Comparison of ENCODE assay signal across 11 cellular contexts in genomic region chr1:167708940-167709389, GRCh38. TPM values are rescaled to one million over a fixed set of nuclear protein-coding genes. Genes with fewer than 3 reads are reported as not detected.
A peak's percentile ranks its signal among the peaks of the same experiment; 100 is the strongest.
DNase-seq lines count a peak whose midpoint lies in the region; ATAC-seq lines count a peak whose summit lies in the region.
"Had no signal": no experiment of that assay in that cellular context is flagged by ENCODE, and none has a peak within 500 bp of the region (broad histone marks: within the 10 kb centered on the region; RNA-seq: fewer than 3 reads in every experiment).

No MANE protein-coding gene starts in this region.

- no peak overlapping the region for H3K4me2 ChIP-seq in trophoblast cell (ENCODE audit: low read length)
- H3K4me2 ChIP-seq: A549 had no signal

- no peak overlapping the region for H3K23ac ChIP-seq in trophoblast cell (ENCODE audit: low read length)

- H3K27me3 ChIP-seq in trophoblast cell (ENCODE audit: insufficient read depth, low read length), result no peaks in the 10 kb centered on the region

- H3K27ac ChIP-seq in trophoblast cell (ENCODE audit: low read depth, low read length), result no peak overlapping the region
- H3K27ac ChIP-seq: A549 had no signal

- no peak overlapping the region for H2AFZ ChIP-seq in trophoblast cell (ENCODE audit: insufficient read depth, low read length, poor library complexity)

- H3K9me3 Mint-ChIP-seq in T-helper 1 cell treated with Interleukin-12 subunit alpha and Interleukin-12 subunit beta and Interleukin-4 antibody, amounts not matched to agents 30 μg/mL and 1 μg/mL, for 36 hours, result no peaks in the 10 kb centered on the region
- H3K9me3 Mint-ChIP-seq: activated naive CD8-positive, alpha-beta T cell treated with anti-CD3 and anti-CD28 coated beads, Interleukin-2, amount 10 ng/mL, durations not matched to agents 7 days and 5 days had no signal

- peak; percentile 42 for ATAC-seq in HG03175 (IDR thresholded peaks at IDR 0.05; ENCODE audit: unreplicated experiment)
- ATAC-seq: A549 had no signal

- no peak overlapping the region for H4K12ac ChIP-seq in trophoblast cell (ENCODE audit: low read depth, low read length)

- no peak overlapping the region for H3K14ac ChIP-seq in trophoblast cell (ENCODE audit: low read length)

- H2AK5ac ChIP-seq in trophoblast cell (ENCODE audit: low read length), result no peak overlapping the region

- H3K9me3 ChIP-seq in trophoblast cell (ENCODE audit: insufficient read depth, low read depth, low read length), result no peaks in the 10 kb centered on the region
- H3K9me3 ChIP-seq: A549 had no signal

- no peak overlapping the region for H2BK120ac ChIP-seq in trophoblast cell (ENCODE audit: insufficient read depth, low read length, poor library complexity)

- no peak overlapping the region for H2BK12ac ChIP-seq in trophoblast cell (ENCODE audit: low read length)

- no peak overlapping the region for H3K4me3 Mint-ChIP-seq in T-helper 1 cell treated with Interleukin-12 subunit alpha and Interleukin-12 subunit beta and Interleukin-4 antibody, amounts not matched to agents 30 μg/mL and 1 μg/mL, for 36 hours
- H3K4me3 Mint-ChIP-seq: activated naive CD8-positive, alpha-beta T cell treated with anti-CD3 and anti-CD28 coated beads, Interleukin-2, amount 10 ng/mL, durations not matched to agents 7 days and 5 days had no signal

- peaks cover 25% of the 10 kb centered on the region for H3K36me3 Mint-ChIP-seq in T-helper 1 cell treated with Interleukin-12 subunit alpha and Interleukin-12 subunit beta and Interleukin-4 antibody, amounts not matched to agents 30 μg/mL and 1 μg/mL, for 36 hours (ENCODE audit: low read depth)

- H3K36me3 ChIP-seq in trophoblast cell (ENCODE audit: control insufficient read depth in 1 of 2, insufficient read depth in 2 of 2, low read length in 2 of 2), result no peaks in the 10 kb centered on the region

- H3K4ac ChIP-seq in trophoblast cell (ENCODE audit: low read depth, low read length), result no peak overlapping the region

- H3K9ac ChIP-seq in trophoblast cell (ENCODE audit: low read length), result peak overlapping the region; percentile 33

- H3K27me3 Mint-ChIP-seq in T-helper 1 cell treated with Interleukin-12 subunit alpha and Interleukin-12 subunit beta and Interleukin-4 antibody, amounts not matched to agents 30 μg/mL and 1 μg/mL, for 36 hours (ENCODE audit: low read depth), result peaks cover 6% of the 10 kb centered on the region
- H3K27me3 Mint-ChIP-seq: activated naive CD8-positive, alpha-beta T cell treated with anti-CD3 and anti-CD28 coated beads, Interleukin-2, amount 10 ng/mL, durations not matched to agents 7 days and 5 days had no signal

- H3K4me3 ChIP-seq in trophoblast cell (ENCODE audit: low read depth, low read length), result no peak overlapping the region
- H3K4me3 ChIP-seq: A549 had no signal

- peaks cover 4% of the 10 kb centered on the region for H3K79me1 ChIP-seq in trophoblast cell (ENCODE audit: low read length)

- no peak overlapping the region for H3K18ac ChIP-seq in trophoblast cell (ENCODE audit: low read length)

- no peak overlapping the region for H2BK5ac ChIP-seq in trophoblast cell (ENCODE audit: low read depth, low read length, poor library complexity)

- H4K8ac ChIP-seq in trophoblast cell (ENCODE audit: low read depth, low read length), result no peak overlapping the region

- peaks cover 7 to 9% of the 10 kb centered on the region in 2 experiments for H3K4me1 ChIP-seq in trophoblast cell (ENCODE audit: control insufficient read depth in 1 of 2, insufficient read depth in 2 of 2, low read length in 2 of 2)
- H3K4me1 ChIP-seq: A549 had no signal

- H3K4me1 Mint-ChIP-seq in T-helper 1 cell treated with Interleukin-12 subunit alpha and Interleukin-12 subunit beta and Interleukin-4 antibody, amounts not matched to agents 30 μg/mL and 1 μg/mL, for 36 hours (ENCODE audit: low read depth), result peaks cover 22% of the 10 kb centered on the region

- no peak for DNase-seq in T-helper 1 cell
- DNase-seq in T1000 (lab: John Stamatoyannopoulos, UW), result peak; percentile 14
- no peak for DNase-seq in trophoblast cell
- DNase-seq in cortex of kidney (lab: John Stamatoyannopoulos, UW), result no peak
- no peak for DNase-seq in ureter (ENCODE audit: low spot score)
- DNase-seq in middle frontal gyrus (ENCODE audit: extremely low spot score, low spot score), result no peak
- DNase-seq: activated naive CD8-positive, alpha-beta T cell treated with anti-CD3 and anti-CD28 coated beads, Interleukin-2, amount 10 ng/mL, durations not matched to agents 7 days and 5 days; stimulated activated CD4-positive, alpha-beta T cell treated with anti-CD3 and anti-CD28 coated beads, Interleukin-12 subunit alpha, Interleukin-12 subunit beta, amount 100 ng/mL, for 4 hours had no signal

- no CpG with 5 or more reads among the region's 3 CpGs for WGBS in trophoblast cell (ENCODE audit: extremely low coverage, insufficient coverage, insufficient read length)

- H3K27ac Mint-ChIP-seq in T-helper 1 cell treated with Interleukin-12 subunit alpha and Interleukin-12 subunit beta and Interleukin-4 antibody, amounts not matched to agents 30 μg/mL and 1 μg/mL, for 36 hours, result peak overlapping the region; percentile 62
- H3K27ac Mint-ChIP-seq: activated naive CD8-positive, alpha-beta T cell treated with anti-CD3 and anti-CD28 coated beads, Interleukin-2, amount 10 ng/mL, durations not matched to agents 7 days and 5 days had no signal

- no peak overlapping the region for H4K91ac ChIP-seq in trophoblast cell (ENCODE audit: low read depth, low read length)

- no peaks in the 10 kb centered on the region for H3K79me2 ChIP-seq in trophoblast cell (ENCODE audit: control insufficient read depth, insufficient read depth, low read length, poor library complexity)

RNA-seq across cellular contexts. Expression of gene MPZL1, which starts 12.8 kb away (rescaled TPM):
- polyA plus RNA-seq in trophoblast cell (2013), result 335 and 346 TPM in 2 replicates
- 99.4 TPM for total RNA-seq in ureter
